In the genomic region with DNA sequence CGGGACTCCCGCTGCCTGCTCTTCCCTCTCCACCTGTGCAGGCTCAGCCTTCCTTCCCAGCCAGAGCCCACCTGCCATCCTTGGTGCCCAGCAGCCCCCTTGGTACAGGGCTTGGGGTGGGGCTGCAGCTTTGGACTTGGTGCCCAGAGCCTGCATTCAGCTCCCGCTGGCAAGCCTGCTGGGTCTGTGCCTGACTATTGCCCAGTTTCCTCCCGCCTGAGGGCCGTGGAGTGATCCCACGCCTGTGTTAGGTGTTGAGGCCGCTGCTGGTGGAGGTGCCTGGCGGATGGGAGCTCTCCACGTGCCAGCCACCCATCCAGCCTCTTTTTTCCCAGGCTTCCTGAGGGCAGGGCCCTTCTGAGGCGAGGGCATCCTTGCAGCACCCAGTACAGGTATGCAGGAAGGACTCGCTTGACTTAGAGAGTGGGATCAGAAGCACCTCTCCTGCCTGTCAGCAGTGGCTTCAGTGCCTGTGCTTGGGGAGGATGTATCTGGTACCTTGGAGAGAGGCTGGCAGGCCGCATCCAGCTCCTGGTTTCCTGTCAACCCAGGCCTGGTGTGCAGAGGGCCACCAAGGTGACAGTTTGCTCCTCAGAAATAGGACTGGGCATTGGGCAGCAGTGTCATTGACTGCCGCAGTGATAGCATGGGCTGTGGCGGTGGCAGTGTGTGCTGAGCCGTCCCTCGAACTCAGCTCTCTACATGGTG, we compare ENCODE assay signal across 2 cellular contexts.
TF ChIP-seq lines count a peak whose summit lies in the region.

No MANE protein-coding gene starts in this region.

TF ChIP-seq in IMR-90, 13 proteins besides CTCF, POLR2A, EP300 and RAD21:
- TF ChIP-seq MXI1 (IDR thresholded peaks at IDR 0.05; ENCODE audit: borderline replicate concordance, low read depth, low read length) (0 out of 2 replicates have a peak, but pooled peaks have one; percentile 48), FOS (IDR thresholded peaks at IDR 0.05; ENCODE audit: low read depth, low read length) (no peak)

TF ChIP-seq in liver, 16 proteins besides CTCF, POLR2A, EP300 and RAD21:
- TF ChIP-seq ATF3 (IDR thresholded peaks at IDR 0.05) = no peak
- TF ChIP-seq MAX (IDR thresholded peaks at IDR 0.05) = peak; percentile 6
- peak; percentile 93 for TF ChIP-seq REST (IDR thresholded peaks at IDR 0.05)
TF ChIP-seq in liver: peak in this region for 2.
